Comparison of ENCODE assay signal across 9 cellular contexts in genomic region chr12:51954465-51955361, GRCh38. TPM values are rescaled to one million over a fixed set of nuclear protein-coding genes. Genes with fewer than 3 reads are reported as not detected.
DNase-seq lines count a peak whose midpoint lies in the region; ATAC-seq and TF ChIP-seq lines count a peak whose summit lies in the region.
"Had no signal": no experiment of that assay in that cellular context is flagged by ENCODE, and none has a peak within 500 bp of the region (broad histone marks: within the 10 kb centered on the region; RNA-seq: fewer than 3 reads in every experiment).

No MANE protein-coding gene starts in this region.

- TF ChIP-seq POLR2A in prostate gland (IDR thresholded peaks at IDR 0.05) (peak; percentile 75), GM18505 (IDR thresholded peaks at IDR 0.05; ENCODE audit: borderline replicate concordance, extremely low read depth, insufficient read depth, insufficient read length) (no peak)

- WGBS in esophagus, 2 donors = 30 to 37% methylated on average over 7 of the region's 7 CpGs
- WGBS in prostate gland = 30% methylated on average over 7 of the region's 7 CpGs

- no peak for ATAC-seq in GM18505 (IDR thresholded peaks at IDR 0.05; ENCODE audit: unreplicated experiment)
- no peak for ATAC-seq in GM21526 (IDR thresholded peaks at IDR 0.05; ENCODE audit: low FRiP score, unreplicated experiment)
- ATAC-seq in HG02759 (IDR thresholded peaks at IDR 0.05; ENCODE audit: unreplicated experiment) = no peak

- H3K27me3 ChIP-seq in esophagus (ENCODE audit: control insufficient read depth in 1 of 2, insufficient read depth in 2 of 2, low read length in 2 of 2) (no peaks in the 10 kb centered on the region), prostate gland (replicated peaks; ENCODE audit: insufficient read depth) (no peaks in the 10 kb centered on the region)

- H3K27ac ChIP-seq in esophagus (ENCODE audit: low read depth in 2 of 2, low read length in 1 of 2) (peak overlapping the region; percentile 76 to 82), prostate gland (peak overlapping the region; percentile 93 to 95)

- H3K4me1 ChIP-seq in esophagus (ENCODE audit: control insufficient read depth in 2 of 2, insufficient read depth in 2 of 2, low read length in 1 of 2) (peaks cover 3 to 5% of the 10 kb centered on the region in 2 donors), prostate gland (replicated peaks) (peaks cover 20% of the 10 kb centered on the region)

- DNase-seq in COR-L47 (lab: John Stamatoyannopoulos, UW) = peak; percentile 19
- peak; percentile 12 to 69 for DNase-seq in NOMO-1 (lab: John Stamatoyannopoulos, UW; ENCODE audit: unreplicated experiment in 2 of 2)
- peak; percentile 84 for DNase-seq in prostate gland (ENCODE audit: low spot score)
- no peak for DNase-seq in RKO (ENCODE audit: low spot score)
- DNase-seq: activated gamma-delta T cell had no signal

- no peak overlapping the region for H3K4me3 ChIP-seq in esophagus (ENCODE audit: low read depth in 1 of 2, low read length in 2 of 2)
- no peak overlapping the region for H3K4me3 ChIP-seq in prostate gland

- TF ChIP-seq CTCF in prostate gland (IDR thresholded peaks at IDR 0.05) = no peak

- H3K9me3 ChIP-seq in esophagus (ENCODE audit: control insufficient read depth in 2 of 2, insufficient read depth in 1 of 2, low read depth in 1 of 2, low read length in 1 of 2) = no peaks in the 10 kb centered on the region
- H3K9me3 ChIP-seq in prostate gland = no peaks in the 10 kb centered on the region

- intact Hi-C loops in prostate gland (cut with DNase I) = no loop called here

- H3K36me3 ChIP-seq in esophagus (ENCODE audit: control insufficient read depth in 2 of 2, insufficient read depth in 2 of 2, low read length in 1 of 2) = no peaks in the 10 kb centered on the region
- H3K36me3 ChIP-seq in prostate gland = no peaks in the 10 kb centered on the region

RNA-seq across cellular contexts. Expression of gene ACVR1B, which starts 3.2 kb away (rescaled TPM):
- polyA plus RNA-seq in esophagus = 10 to 100 TPM; 11.6 to 12.4 TPM
- total RNA-seq in prostate gland = 10 to 100 TPM; 39.6 to 43.3 TPM

RNA-seq across cellular contexts. Expression of gene ACVRL1, which starts 47.4 kb away (rescaled TPM):
- 1 to 10 TPM; 3.4 to 5.2 TPM for polyA plus RNA-seq in esophagus
- 10 to 100 TPM; 31.1 to 34.8 TPM for total RNA-seq in prostate gland

RNA-seq across cellular contexts. Expression of gene TAMALIN, which starts 52.0 kb away (rescaled TPM):
- polyA plus RNA-seq in esophagus = 1 to 10 TPM; 6.1 to 7.4 TPM
- total RNA-seq in prostate gland = 10 to 100 TPM; 16.5 to 38.6 TPM
